Comparison of ENCODE assay signal across 1 cellular context in genomic region chr1:246566128-246566807, GRCh38.
TF ChIP-seq lines count a peak whose summit lies in the region.

A gene with protein sequence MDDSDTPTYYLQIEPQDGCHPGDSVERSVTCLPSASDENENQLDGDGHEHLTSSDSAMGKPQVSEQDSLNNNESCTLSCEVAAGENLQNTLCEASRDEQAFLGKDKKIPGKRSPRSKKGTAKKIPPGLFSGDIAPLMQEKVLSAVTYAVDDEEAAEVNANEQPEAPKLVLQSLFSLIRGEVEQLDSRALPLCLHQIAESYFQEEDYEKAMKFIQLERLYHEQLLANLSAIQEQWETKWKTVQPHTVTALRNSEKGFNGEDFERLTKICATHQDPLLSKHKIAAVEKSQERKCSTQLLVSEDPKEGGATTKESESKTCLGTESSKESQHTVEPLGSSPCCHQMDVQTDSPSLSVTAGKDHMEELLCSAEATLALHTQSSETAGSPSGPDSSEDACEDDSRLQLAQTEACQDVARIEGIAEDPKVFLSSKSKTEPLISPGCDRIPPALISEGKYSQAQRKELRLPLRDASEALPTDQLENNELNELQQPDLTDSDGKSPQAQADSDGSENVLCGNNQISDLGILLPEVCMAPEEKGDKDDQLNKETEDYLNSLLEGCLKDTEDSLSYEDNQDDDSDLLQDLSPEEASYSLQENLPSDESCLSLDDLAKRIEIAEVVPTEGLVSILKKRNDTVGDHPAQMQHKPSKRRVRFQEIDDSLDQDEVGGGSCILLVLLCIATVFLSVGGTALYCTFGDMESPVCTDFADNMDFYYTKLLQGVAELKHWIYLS (plus strand): TSS chr1:246566456. CDS start chr1:246591563, 25,107 bp downstream.
TFB2M (minus strand) TSS chr1:246566261; CDS start chr1:246566138, 123 bp downstream.

TF ChIP-seq in IMR-90, 13 proteins besides CTCF, POLR2A, EP300 and RAD21 (continued from another document):
- TF ChIP-seq USF2 (IDR thresholded peaks at IDR 0.05; ENCODE audit: low read depth, low read length) (peak; percentile 39; the same call in 1 of the 2 replicates), CHD1 (IDR thresholded peaks at IDR 0.05; ENCODE audit: low read depth, low read length) (no peak), FOS (IDR thresholded peaks at IDR 0.05; ENCODE audit: low read depth, low read length) (no peak), RFX5 (IDR thresholded peaks at IDR 0.05; ENCODE audit: low read depth, low read length) (no peak), MAFK (IDR thresholded peaks at IDR 0.05; ENCODE audit: low read depth, low read length) (no peak), RCOR1 (IDR thresholded peaks at IDR 0.05; ENCODE audit: insufficient replicate concordance, low read length) (no peak), NFE2L2 (IDR thresholded peaks at IDR 0.05; ENCODE audit: low read depth, low read length) (no peak), MXI1 (IDR thresholded peaks at IDR 0.05; ENCODE audit: borderline replicate concordance, low read depth, low read length) (peak; percentile 100)
- TF ChIP-seq, protein P1, sequence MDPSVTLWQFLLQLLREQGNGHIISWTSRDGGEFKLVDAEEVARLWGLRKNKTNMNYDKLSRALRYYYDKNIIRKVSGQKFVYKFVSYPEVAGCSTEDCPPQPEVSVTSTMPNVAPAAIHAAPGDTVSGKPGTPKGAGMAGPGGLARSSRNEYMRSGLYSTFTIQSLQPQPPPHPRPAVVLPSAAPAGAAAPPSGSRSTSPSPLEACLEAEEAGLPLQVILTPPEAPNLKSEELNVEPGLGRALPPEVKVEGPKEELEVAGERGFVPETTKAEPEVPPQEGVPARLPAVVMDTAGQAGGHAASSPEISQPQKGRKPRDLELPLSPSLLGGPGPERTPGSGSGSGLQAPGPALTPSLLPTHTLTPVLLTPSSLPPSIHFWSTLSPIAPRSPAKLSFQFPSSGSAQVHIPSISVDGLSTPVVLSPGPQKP (IDR thresholded peaks at IDR 0.05; ENCODE audit: borderline replicate concordance, low read depth, low read length): no peak
TF ChIP-seq in IMR-90: peak in this region for 3.
